Comparison of ENCODE assay signal across 16 cellular contexts in genomic region chr14:102491366-102491765, GRCh38.
"Had no signal": no experiment of that assay in that cellular context is flagged by ENCODE, and none has a peak within 500 bp of the region (broad histone marks: within the 10 kb centered on the region; RNA-seq: fewer than 3 reads in every experiment).

No MANE protein-coding gene starts in this region.

- H3K36me3 ChIP-seq: sigmoid colon, thoracic aorta had no signal

- H3K27me3 Mint-ChIP-seq: activated naive CD8-positive, alpha-beta T cell; natural killer cell treated with Interleukin-12 subunit alpha and Interleukin-12 subunit beta and Interleukin-15 and Interleukin-18, amount 100 ng/mL, for 72 hours; stimulated activated memory B cell treated with anti-CD40 and anti-IgM and Interleukin-4, amounts not matched to agents 10 μg/mL and 1 μg/mL and 100 μg/mL, for 72 hours had no signal

- H3K4me3 Mint-ChIP-seq: activated naive CD8-positive, alpha-beta T cell; immature natural killer cell; natural killer cell treated with Interleukin-12 subunit alpha and Interleukin-12 subunit beta and Interleukin-15 and Interleukin-18, amount 100 ng/mL, for 72 hours; stimulated activated memory B cell treated with anti-CD40 and anti-IgM and Interleukin-4, amounts not matched to agents 10 μg/mL and 1 μg/mL and 100 μg/mL, for 72 hours had no signal

- H3K27ac Mint-ChIP-seq: activated naive CD8-positive, alpha-beta T cell; natural killer cell treated with Interleukin-12 subunit alpha and Interleukin-12 subunit beta and Interleukin-15 and Interleukin-18, amount 100 ng/mL, for 72 hours; stimulated activated memory B cell treated with anti-CD40 and anti-IgM and Interleukin-4, amounts not matched to agents 10 μg/mL and 1 μg/mL and 100 μg/mL, for 72 hours had no signal

- ATAC-seq: natural killer cell treated with Interleukin-12 subunit alpha and Interleukin-12 subunit beta and Interleukin-15 and Interleukin-18, amount 100 ng/mL, for 72 hours; stimulated activated memory B cell treated with anti-CD40 and anti-IgM and Interleukin-4, amounts not matched to agents 10 μg/mL and 1 μg/mL and 100 μg/mL, for 72 hours had no signal

- H3K4me1 ChIP-seq: esophagus muscularis mucosa had no signal

- H3K4me3 ChIP-seq: coronary artery, esophagus muscularis mucosa, sigmoid colon, thoracic aorta had no signal

- H3K27ac ChIP-seq: coronary artery, esophagus muscularis mucosa, thoracic aorta, VCaP had no signal

- H3K9me3 Mint-ChIP-seq: immature natural killer cell; natural killer cell treated with Interleukin-12 subunit alpha and Interleukin-12 subunit beta and Interleukin-15 and Interleukin-18, amount 100 ng/mL, for 72 hours; stimulated activated memory B cell treated with anti-CD40 and anti-IgM and Interleukin-4, amounts not matched to agents 10 μg/mL and 1 μg/mL and 100 μg/mL, for 72 hours had no signal

- H3K4me1 Mint-ChIP-seq: immature natural killer cell; stimulated activated memory B cell treated with anti-CD40 and anti-IgM and Interleukin-4, amounts not matched to agents 10 μg/mL and 1 μg/mL and 100 μg/mL, for 72 hours had no signal

- H3K9me3 ChIP-seq: esophagus muscularis mucosa, sigmoid colon, thoracic aorta had no signal

- H3K27me3 ChIP-seq: esophagus muscularis mucosa, sigmoid colon had no signal

- DNase-seq: activated CD4-positive, alpha-beta T cell treated with anti-CD3 and anti-CD28 coated beads, Interleukin-2, amount 50 U/mL, for 4 hours; activated gamma-delta T cell treated with Interleukin-2 at 50 U/mL for 16 hours; amniotic stem cell; central memory CD4-positive, alpha-beta T cell; immature natural killer cell; sigmoid colon; stimulated activated CD4-positive, alpha-beta T cell treated with anti-CD3 and anti-CD28 coated beads, Interleukin-4, amount 100 ng/mL, for 24 hours; SW 1271; T-helper 2 cell had no signal

- H3K36me3 Mint-ChIP-seq: activated naive CD8-positive, alpha-beta T cell; natural killer cell treated with Interleukin-12 subunit alpha and Interleukin-12 subunit beta and Interleukin-15 and Interleukin-18, amount 100 ng/mL, for 72 hours had no signal
